ENCODE assay signal across 28 cellular contexts in genomic region chr16:9567674-9568073, GRCh38.
DNase-seq lines count a peak whose midpoint lies in the region; ATAC-seq and TF ChIP-seq lines count a peak whose summit lies in the region.
"Had no signal": no experiment of that assay in that cellular context is flagged by ENCODE, and none has a peak within 500 bp of the region (broad histone marks: within the 10 kb centered on the region; RNA-seq: fewer than 3 reads in every experiment).

No MANE protein-coding gene starts in this region.

- TF ChIP-seq CTCF in left lung (IDR thresholded peaks at IDR 0.05) = no peak

- no peaks in the 10 kb centered on the region for H3K36me3 ChIP-seq in left lung
- H3K36me3 ChIP-seq: cardiac muscle cell, colonic mucosa, left ventricle myocardium inferior, ovary had no signal

- H3K4me1 ChIP-seq in left lung = no peaks in the 10 kb centered on the region
- H3K4me1 ChIP-seq: colonic mucosa, left ventricle myocardium inferior had no signal

- DNase-seq in NCI-H748 (lab: John Stamatoyannopoulos, UW; ENCODE audit: unreplicated experiment) (peak; percentile 57), NCI-H748 treated with DMSO at 0.1 percent for 48 hours (lab: John Stamatoyannopoulos, UW) (no peak), NCI-H524 treated with DMSO at 0.1 percent for 48 hours (lab: John Stamatoyannopoulos, UW) (peak; percentile 56), left lung (peak in 1 of 2 donors; percentile 32), left cardiac atrium (no peak)
- DNase-seq: activated gamma-delta T cell; activated naive CD8-positive, alpha-beta T cell treated with anti-CD3 and anti-CD28 coated beads, Interleukin-2, amount 50 U/mL, for 24 hours; activated T-cell treated with anti-CD3 and anti-CD28 coated beads, Interleukin-2, amount 50 U/mL, for 24 hours; CD4-positive, CD25-positive, alpha-beta regulatory T cell; colonic mucosa; effector CD4-positive, alpha-beta T cell; EL; Karpas-422; left ventricle myocardium inferior; mesendoderm; NCI-H1436 treated with DMSO at 0.1 percent for 48 hours; NCI-H2171; ovary; retina; Right ventricle myocardium superior; stimulated activated naive B cell treated with anti-CD40 and anti-IgM and Interleukin-4, amounts not matched to agents 10 μg/mL and 1 μg/mL and 100 μg/mL, for 72 hours; T-helper 17 cell had no signal

- ATAC-seq in GM18870 (IDR thresholded peaks at IDR 0.05; ENCODE audit: unreplicated experiment) (peak; percentile 58), left lung (peak; percentile 89), GM18517 (IDR thresholded peaks at IDR 0.05; ENCODE audit: unreplicated experiment) (no peak), GM21786 (IDR thresholded peaks at IDR 0.05; ENCODE audit: unreplicated experiment) (no peak), left cardiac atrium (no peak)
- ATAC-seq: activated CD4-positive, CD25-positive, alpha-beta regulatory T cell treated with anti-CD3 and anti-CD28 coated beads, Interleukin-2, amount 50 U/mL, for 24 hours; activated naive CD8-positive, alpha-beta T cell treated with anti-CD3 and anti-CD28 coated beads, Interleukin-2, amount 50 U/mL, for 24 hours; Panc1; stimulated activated naive B cell treated with anti-CD40 and anti-IgM and Interleukin-4, amounts not matched to agents 10 μg/mL and 1 μg/mL and 100 μg/mL, for 72 hours; T-helper 17 cell had no signal

- no peak overlapping the region for H3K4me3 ChIP-seq in left lung
- H3K4me3 ChIP-seq: cardiac muscle cell, colonic mucosa, left ventricle myocardium inferior, ovary had no signal

- H3K9me3 ChIP-seq in left lung = no peaks in the 10 kb centered on the region
- H3K9me3 ChIP-seq: colonic mucosa, left ventricle myocardium inferior, ovary had no signal

- no peak overlapping the region for H3K27ac ChIP-seq in left lung
- H3K27ac ChIP-seq: cardiac muscle cell, colonic mucosa, left ventricle myocardium inferior, ovary had no signal

- no peaks in the 10 kb centered on the region for H3K27me3 ChIP-seq in left lung
- H3K27me3 ChIP-seq: cardiac muscle cell, colonic mucosa, ovary had no signal

- intact Hi-C loops in left lung (cut with DNase I) (no loop called here), left cardiac atrium (cut with DNase I) (no loop called here)

Comparison
In these comparisons a context has a peak if more than half of its experiments do, and no peak if none do; other contexts are left out.
1. DNase-seq: peak in NCI-H748 (single experiment) and NCI-H524 treated with DMSO at 0.1 percent for 48 hours (single experiment); none in NCI-H748 treated with DMSO at 0.1 percent for 48 hours (single experiment) and left cardiac atrium (single experiment).
2. ATAC-seq: peak in GM18870 (single experiment) and left lung (single experiment); none in GM18517 (single experiment), GM21786 (single experiment) and left cardiac atrium (0 of 2).